ENCODE assay signal across 17 cellular contexts in genomic region chr14:48690349-48690748, GRCh38.
A peak's percentile ranks its signal among the peaks of the same experiment; 100 is the strongest.
DNase-seq lines count a peak whose midpoint lies in the region; ATAC-seq and TF ChIP-seq lines count a peak whose summit lies in the region.
"Had no signal": no experiment of that assay in that cellular context is flagged by ENCODE, and none has a peak within 500 bp of the region (broad histone marks: within the 10 kb centered on the region; RNA-seq: fewer than 3 reads in every experiment).

No MANE protein-coding gene starts in this region.

- intact Hi-C loops in body of pancreas (cut with DNase I) = no loop called here

- in situ Hi-C loops in astrocyte of the cerebellum (cut with HindIII; ENCODE audit: low sequenced_read_pairs) = no loop called here

- WGBS in body of pancreas, 2 donors = 65 to 67% methylated on average over 1 of the region's 1 CpG

- CTCF ChIA-PET in activated CD4-positive, alpha-beta memory T cell treated with anti-CD3 and anti-CD28 coated beads, Interleukin-2, amount 10 ng/mL, durations not matched to agents 7 days and 5 days (lab: Charles Lee) = no interaction called here

- H3K27ac ChIP-seq in body of pancreas = no peak overlapping the region
- H3K27ac ChIP-seq: A549, adrenal gland, colonic mucosa, testis had no signal

- no peaks in the 10 kb centered on the region for H3K4me1 ChIP-seq in body of pancreas
- H3K4me1 ChIP-seq: A549, adrenal gland, colonic mucosa, testis had no signal

- TF ChIP-seq POLR2A in body of pancreas (IDR thresholded peaks at IDR 0.05) = no peak

- no peak overlapping the region for H3K27ac Mint-ChIP-seq in osteocyte (ENCODE audit: unreplicated experiment)
- no peak overlapping the region for H3K27ac Mint-ChIP-seq in activated CD4-positive, alpha-beta memory T cell treated with anti-CD3 and anti-CD28 coated beads, Interleukin-2, amount 10 ng/mL, durations not matched to agents 7 days and 5 days
- H3K27ac Mint-ChIP-seq: activated CD4-positive, alpha-beta T cell treated with anti-CD3 and anti-CD28 coated beads for 36 hours had no signal

- H3K9me3 Mint-ChIP-seq in osteocyte (ENCODE audit: unreplicated experiment) = no peaks in the 10 kb centered on the region
- H3K9me3 Mint-ChIP-seq in activated CD4-positive, alpha-beta memory T cell treated with anti-CD3 and anti-CD28 coated beads, Interleukin-2, amount 10 ng/mL, durations not matched to agents 7 days and 5 days = peaks cover 2% of the 10 kb centered on the region

- H3K27me3 ChIP-seq in body of pancreas = no peaks in the 10 kb centered on the region
- H3K27me3 ChIP-seq: adrenal gland, colonic mucosa, testis had no signal

- H3K36me3 ChIP-seq in body of pancreas (replicated peaks in 1 of 2; ENCODE audit: insufficient read depth in 1 of 2, low read depth in 2 of 2) = no peaks in the 10 kb centered on the region
- H3K36me3 ChIP-seq: adrenal gland, colonic mucosa had no signal

- no peak for ATAC-seq in body of pancreas
- ATAC-seq: A549; activated CD4-positive, alpha-beta T cell treated with anti-CD3 and anti-CD28 coated beads for 36 hours had no signal

- H3K4me1 Mint-ChIP-seq in osteocyte (ENCODE audit: unreplicated experiment) = no peaks in the 10 kb centered on the region
- no peaks in the 10 kb centered on the region for H3K4me1 Mint-ChIP-seq in activated CD4-positive, alpha-beta memory T cell treated with anti-CD3 and anti-CD28 coated beads, Interleukin-2, amount 10 ng/mL, durations not matched to agents 7 days and 5 days
- H3K4me1 Mint-ChIP-seq: activated CD4-positive, alpha-beta T cell treated with anti-CD3 and anti-CD28 coated beads for 36 hours had no signal

- POLR2A ChIA-PET in activated CD4-positive, alpha-beta memory T cell treated with anti-CD3 and anti-CD28 coated beads, Interleukin-2, amount 10 ng/mL, durations not matched to agents 7 days and 5 days (lab: Charles Lee) = no interaction called here

- TF ChIP-seq CTCF in astrocyte of the cerebellum (IDR thresholded peaks at IDR 0.05; ENCODE audit: low read depth, low read length, missing control alignments) (peak; percentile 10), osteocyte (IDR thresholded peaks at IDR 0.05) (peak; percentile 18), body of pancreas (IDR thresholded peaks at IDR 0.05) (no peak)

- H3K4me3 ChIP-seq in astrocyte of the cerebellum (ENCODE audit: low read depth, low read length) = no peak overlapping the region
- no peak overlapping the region for H3K4me3 ChIP-seq in body of pancreas
- H3K4me3 ChIP-seq: A549, adrenal gland, colonic mucosa, testis had no signal

- H3K9me3 ChIP-seq in body of pancreas = no peaks in the 10 kb centered on the region
- H3K9me3 ChIP-seq: A549, adrenal gland, colonic mucosa, testis had no signal

- no peak overlapping the region for H3K4me3 Mint-ChIP-seq in osteocyte (ENCODE audit: unreplicated experiment)
- H3K4me3 Mint-ChIP-seq in activated CD4-positive, alpha-beta memory T cell treated with anti-CD3 and anti-CD28 coated beads, Interleukin-2, amount 10 ng/mL, durations not matched to agents 7 days and 5 days = no peak overlapping the region
- H3K4me3 Mint-ChIP-seq: activated CD4-positive, alpha-beta T cell treated with anti-CD3 and anti-CD28 coated beads for 36 hours had no signal

- peaks cover 2% of the 10 kb centered on the region for H3K27me3 Mint-ChIP-seq in osteocyte (ENCODE audit: unreplicated experiment)
- no peaks in the 10 kb centered on the region for H3K27me3 Mint-ChIP-seq in activated CD4-positive, alpha-beta memory T cell treated with anti-CD3 and anti-CD28 coated beads, Interleukin-2, amount 10 ng/mL, durations not matched to agents 7 days and 5 days
- H3K27me3 Mint-ChIP-seq: activated CD4-positive, alpha-beta T cell treated with anti-CD3 and anti-CD28 coated beads for 36 hours had no signal

- H3K36me3 Mint-ChIP-seq in osteocyte (ENCODE audit: unreplicated experiment) = no peaks in the 10 kb centered on the region
- H3K36me3 Mint-ChIP-seq in activated CD4-positive, alpha-beta memory T cell treated with anti-CD3 and anti-CD28 coated beads, Interleukin-2, amount 10 ng/mL, durations not matched to agents 7 days and 5 days (ENCODE audit: low read depth) = no peaks in the 10 kb centered on the region

- DNase-seq in NCI-H2081 (lab: John Stamatoyannopoulos, UW) (peak; percentile 25 to 31), NCI-H2081 treated with DMSO at 0.1 percent for 48 hours (lab: John Stamatoyannopoulos, UW) (no peak), NCI-H1105 treated with DMSO at 0.1 percent for 48 hours (lab: John Stamatoyannopoulos, UW) (peak; percentile 22), astrocyte of the cerebellum (ENCODE audit: low read depth) (no peak), osteocyte (ENCODE audit: extremely low spot score, unreplicated experiment) (no peak), occipital lobe (lab: John Stamatoyannopoulos, UW) (no peak), body of pancreas (no peak)
- DNase-seq in activated CD4-positive, alpha-beta memory T cell treated with anti-CD3 and anti-CD28 coated beads, Interleukin-2, amount 10 ng/mL, durations not matched to agents 7 days and 5 days = no peak
- DNase-seq: activated CD4-positive, alpha-beta T cell treated with anti-CD3 and anti-CD28 coated beads for 36 hours; activated T-cell treated with anti-CD3 and anti-CD28 coated beads, Interleukin-2, amount 50 U/mL, for 48 hours; adrenal gland; colonic mucosa; midbrain; NCI-H146; posterior cingulate gyrus; testis had no signal

Comparison
In these comparisons a context has a peak if more than half of its experiments do, and no peak if none do; other contexts are left out.
1. DNase-seq: peak in NCI-H2081 (2 of 2) and NCI-H1105 treated with DMSO at 0.1 percent for 48 hours (single experiment); none in NCI-H2081 treated with DMSO at 0.1 percent for 48 hours (single experiment), astrocyte of the cerebellum (single experiment), osteocyte (single experiment), occipital lobe (single experiment), activated CD4-positive, alpha-beta memory T cell treated with anti-CD3 and anti-CD28 coated beads, Interleukin-2, amount 10 ng/mL, durations not matched to agents 7 days and 5 days (single experiment) and body of pancreas (0 of 4).
2. CTCF ChIP-seq: peak in astrocyte of the cerebellum (single experiment) and osteocyte (single experiment); none in body of pancreas (0 of 7).